In genomic region chr1:154974086-154974807, GRCh38 we compare ENCODE assay signal across 9 cellular contexts. TPM values are rescaled to one million over a fixed set of nuclear protein-coding genes. Genes with fewer than 3 reads are reported as not detected.
DNase-seq lines count a peak whose midpoint lies in the region; ATAC-seq, FAIRE-seq and TF ChIP-seq lines count a peak whose summit lies in the region.
"Had no signal": no experiment of that assay in that cellular context is flagged by ENCODE, and none has a peak within 500 bp of the region (broad histone marks: within the 10 kb centered on the region; RNA-seq: fewer than 3 reads in every experiment).

CKS1B (plus strand) TSS chr1:154974681; CDS start chr1:154974746, 65 bp downstream.

- TF ChIP-seq CTCF in chondrocyte (IDR thresholded peaks at IDR 0.05) (no peak), kidney (IDR thresholded peaks at IDR 0.05; ENCODE audit: borderline replicate concordance, extremely low read depth, insufficient read depth) (no peak)

- no peaks in the 10 kb centered on the region for H3K36me3 ChIP-seq in kidney (ENCODE audit: control insufficient read depth in 1 of 2, insufficient read depth in 2 of 2, low read length in 2 of 2)

- intact Hi-C loops in kidney (cut with DNase I), result no loop called here

- peak; percentile 83 for ATAC-seq in HG03378 (IDR thresholded peaks at IDR 0.05; ENCODE audit: unreplicated experiment)
- peak; percentile 87 to 91 for ATAC-seq in activated CD4-positive, CD25-positive, alpha-beta regulatory T cell treated with anti-CD3 and anti-CD28 coated beads, Interleukin-2, amount 50 U/mL, for 24 hours

- H3K36me3 Mint-ChIP-seq in chondrocyte (ENCODE audit: low read depth), result peaks cover 2% of the 10 kb centered on the region

- H3K4me1 ChIP-seq in kidney (ENCODE audit: control insufficient read depth in 1 of 2, insufficient read depth in 1 of 2, low read depth in 1 of 2, low read length in 2 of 2), result peaks cover 20 to 30% of the 10 kb centered on the region in 2 donors

- peak within 1 kb of the TSS; percentile 83 to 94 for H3K4me3 ChIP-seq in kidney (ENCODE audit: low read length in 2 of 2)

- H3K27ac ChIP-seq in kidney (ENCODE audit: low read depth in 2 of 2, low read length in 2 of 2), result peak within 1 kb of the TSS; percentile 96 to 98

- no peak within 1 kb of the TSS for H3K27ac Mint-ChIP-seq in chondrocyte (ENCODE audit: unreplicated experiment)

- TF ChIP-seq POLR2A in GM19099 (IDR thresholded peaks at IDR 0.05; ENCODE audit: extremely low read depth, insufficient read length, low read depth), result peak; percentile 73

- H3K9ac ChIP-seq in kidney (ENCODE audit: low read length in 2 of 2), result peak within 1 kb of the TSS; percentile 97 to 98

- FAIRE-seq in kidney (lab: Jason Lieb, UNC), result peak; percentile 99

- no peaks in the 10 kb centered on the region for H3K27me3 Mint-ChIP-seq in chondrocyte (ENCODE audit: low read depth)

- H3K4me1 Mint-ChIP-seq in chondrocyte (ENCODE audit: low read depth), result peaks cover 33% of the 10 kb centered on the region

- peak; percentile 100 for DNase-seq in Ammon's horn (ENCODE audit: low spot score)
- DNase-seq in NCI-H446 treated with DMSO at 0.1 percent for 48 hours (lab: John Stamatoyannopoulos, UW), result peak; percentile 100
- peak; percentile 98 for DNase-seq in chondrocyte (ENCODE audit: low spot score)
- DNase-seq in kidney, result peak; percentile 99
- DNase-seq in stimulated activated CD4-positive, alpha-beta T cell treated with anti-CD3 and anti-CD28 coated beads, Interleukin-15, amount 100 ng/mL, for 24 hours, result peak; percentile 96

- no peaks in the 10 kb centered on the region for H3K9me3 Mint-ChIP-seq in chondrocyte (ENCODE audit: low read depth)
- H3K9me3 Mint-ChIP-seq: nephron had no signal

- H3K9me3 ChIP-seq in kidney (ENCODE audit: control insufficient read depth in 1 of 2, low read length in 2 of 2), result no peaks in the 10 kb centered on the region

- no peak within 1 kb of the TSS for H3K4me3 Mint-ChIP-seq in chondrocyte (ENCODE audit: unreplicated experiment)
- H3K4me3 Mint-ChIP-seq: nephron had no signal

RNA-seq across cellular contexts. Expression of gene CKS1B, which starts in this region (rescaled TPM):
- total RNA-seq in chondrocyte (23.2 to 34.0 TPM (median 26.8 TPM) in 3 replicates), kidney (23.1 TPM)
- 43.1 TPM for polyA plus RNA-seq in kidney (ENCODE audit: insufficient read depth, low read depth, low replicate concordance)

Comparison
In these comparisons a context has a peak if more than half of its experiments do, and no peak if none do; other contexts are left out.
1. Peak in every context shown above with its lines: DNase-seq, ATAC-seq, H3K4me3 ChIP-seq and H3K27ac ChIP-seq.